Comparison of ENCODE assay signal across 25 cellular contexts in the genomic region with DNA sequence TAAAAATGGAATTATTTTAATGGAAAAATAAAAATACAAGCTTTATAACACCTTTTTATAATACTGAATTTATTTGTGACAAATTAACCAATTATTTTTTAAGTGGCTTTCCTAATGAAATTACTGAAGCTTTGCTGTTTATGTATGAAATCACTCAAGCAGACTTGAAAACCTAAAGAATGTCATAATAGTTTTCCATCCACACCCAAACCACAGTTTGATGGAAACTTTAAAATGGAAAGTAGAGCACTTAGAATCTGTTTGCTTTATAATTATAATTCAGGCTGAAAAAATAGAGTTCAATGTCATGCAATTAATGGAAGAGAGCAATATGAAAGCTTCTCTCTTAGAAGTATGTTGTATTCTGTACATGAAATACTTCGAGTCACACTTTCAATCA. TPM values are rescaled to one million over a fixed set of nuclear protein-coding genes. Genes with fewer than 3 reads are reported as not detected.
DNase-seq lines count a peak whose midpoint lies in the region; ATAC-seq and TF ChIP-seq lines count a peak whose summit lies in the region.
"Had no signal": no experiment of that assay in that cellular context is flagged by ENCODE, and none has a peak within 500 bp of the region (broad histone marks: within the 10 kb centered on the region; RNA-seq: fewer than 3 reads in every experiment).

No MANE protein-coding gene starts in this region.

- intact Hi-C loops in vagina (cut with DNase I), result loop anchor here (5.0 kb wide), 1 partner anchor 892 kb away; no protein-coding TSS in a partner anchor
- intact Hi-C loops in head of caudate nucleus (cut with DNase I), result loop anchor here (5.0 to 10.0 kb wide), 2 partner anchors 315 to 892 kb away; no protein-coding TSS in a partner anchor

- H3K4me1 ChIP-seq in vagina, result peaks cover 13% of the 10 kb centered on the region
- peaks cover 27% of the 10 kb centered on the region for H3K4me1 ChIP-seq in SJCRH30
- H3K4me1 ChIP-seq: uterus had no signal

- H3K27me3 ChIP-seq in vagina (no peaks in the 10 kb centered on the region), SJCRH30 (no peaks in the 10 kb centered on the region)
- H3K27me3 ChIP-seq: BE2C, uterus had no signal

- H3K9me3 ChIP-seq in vagina (no peaks in the 10 kb centered on the region), SJCRH30 (replicated peaks) (no peaks in the 10 kb centered on the region)
- H3K9me3 ChIP-seq: BE2C, uterus had no signal

- in situ Hi-C loops in astrocyte of the spinal cord (cut with HindIII; ENCODE audit: low sequenced_read_pairs), result no loop called here

- H3K27ac ChIP-seq in vagina (peak overlapping the region; percentile 4), SJCRH30 (no peak overlapping the region)
- H3K27ac ChIP-seq: RWPE1 had no signal

- no peaks in the 10 kb centered on the region for H3K27me3 Mint-ChIP-seq in activated naive CD4-positive, alpha-beta T cell treated with anti-CD3 and anti-CD28 coated beads, Interleukin-2, amount 50 U/mL, for 24 hours
- no peaks in the 10 kb centered on the region for H3K27me3 Mint-ChIP-seq in mesothelial cell of epicardium (ENCODE audit: low read depth)
- H3K27me3 Mint-ChIP-seq: progenitor cell of endocrine pancreas had no signal

- H3K36me3 Mint-ChIP-seq in activated naive CD4-positive, alpha-beta T cell treated with anti-CD3 and anti-CD28 coated beads, Interleukin-2, amount 50 U/mL, for 24 hours, result no peaks in the 10 kb centered on the region
- no peaks in the 10 kb centered on the region for H3K36me3 Mint-ChIP-seq in mesothelial cell of epicardium

- H3K4me3 Mint-ChIP-seq in activated naive CD4-positive, alpha-beta T cell treated with anti-CD3 and anti-CD28 coated beads, Interleukin-2, amount 50 U/mL, for 24 hours, result no peak overlapping the region
- H3K4me3 Mint-ChIP-seq in mesothelial cell of epicardium, result no peak overlapping the region
- H3K4me3 Mint-ChIP-seq: activated T-cell treated with anti-CD3 and anti-CD28 coated beads, Interleukin-2, amount 50 U/mL, for 4 hours; H9; nephron progenitor cell had no signal

- H3K27ac Mint-ChIP-seq in activated naive CD4-positive, alpha-beta T cell treated with anti-CD3 and anti-CD28 coated beads, Interleukin-2, amount 50 U/mL, for 24 hours, result peak overlapping the region; percentile 38
- H3K27ac Mint-ChIP-seq in mesothelial cell of epicardium, result peak overlapping the region; percentile 81
- H3K27ac Mint-ChIP-seq: H9, nephron progenitor cell, progenitor cell of endocrine pancreas had no signal

- no peak for DNase-seq in activated naive CD4-positive, alpha-beta T cell (lab: John Stamatoyannopoulos, UW)
- peak; percentile 59 for DNase-seq in astrocyte of the spinal cord (ENCODE audit: low read depth, low spot score)
- DNase-seq in mesothelial cell of epicardium (ENCODE audit: low spot score in 2 of 2, unreplicated experiment in 2 of 2), result no peak
- DNase-seq in vagina (ENCODE audit: extremely low spot score in 2 of 2), result no peak
- no peak for DNase-seq in head of caudate nucleus
- DNase-seq in SJCRH30, result no peak
- DNase-seq: activated CD4-positive, CD25-positive, alpha-beta regulatory T cell treated with anti-CD3 and anti-CD28 coated beads, Interleukin-2, amount 50 U/mL, for 72 hours; activated CD8-positive, alpha-beta memory T cell treated with anti-CD3 and anti-CD28 coated beads for 24 hours; activated T-cell treated with anti-CD3 and anti-CD28 coated beads, Interleukin-2, amount 50 U/mL, for 4 hours; BE2C; COR-L47; dermis blood vessel endothelial cell; H9; NCI-H1092 treated with DMSO at 0.1 percent for 48 hours; NCI-H2081; NCI-H446; nephron progenitor cell; NK-92 treated with Interleukin-12 subunit alpha and Interleukin-12 subunit beta, amount 100 ng/mL, for 24 hours; substantia nigra; SW 1271; uterus had no signal

- TF ChIP-seq POLR2A in vagina (IDR thresholded peaks at IDR 0.05), result no peak

- H3K4me3 ChIP-seq in astrocyte of the spinal cord (ENCODE audit: low read depth, low read length) (no peak overlapping the region), vagina (no peak overlapping the region), SJCRH30 (no peak overlapping the region)
- H3K4me3 ChIP-seq: uterus had no signal

- no peaks in the 10 kb centered on the region for H3K36me3 ChIP-seq in vagina
- no peaks in the 10 kb centered on the region for H3K36me3 ChIP-seq in SJCRH30
- H3K36me3 ChIP-seq: BE2C, uterus had no signal

- no peaks in the 10 kb centered on the region for H3K9me3 Mint-ChIP-seq in activated naive CD4-positive, alpha-beta T cell treated with anti-CD3 and anti-CD28 coated beads, Interleukin-2, amount 50 U/mL, for 24 hours
- no peaks in the 10 kb centered on the region for H3K9me3 Mint-ChIP-seq in mesothelial cell of epicardium
- H3K9me3 Mint-ChIP-seq: activated T-cell treated with anti-CD3 and anti-CD28 coated beads, Interleukin-2, amount 50 U/mL, for 4 hours; H9; nephron progenitor cell had no signal

- TF ChIP-seq CTCF in astrocyte of the spinal cord (IDR thresholded peaks at IDR 0.05; ENCODE audit: low read depth, low read length), result no peak
- TF ChIP-seq CTCF in mesothelial cell of epicardium (IDR thresholded peaks at IDR 0.05; ENCODE audit: unreplicated experiment), result no peak
- no peak for TF ChIP-seq CTCF in vagina (IDR thresholded peaks at IDR 0.05)

- no peak for ATAC-seq in HG03565 (IDR thresholded peaks at IDR 0.05; ENCODE audit: unreplicated experiment)
- ATAC-seq: activated T-cell treated with anti-CD3 and anti-CD28 coated beads, Interleukin-2, amount 50 U/mL, for 4 hours had no signal

- peaks cover 44% of the 10 kb centered on the region for H3K4me1 Mint-ChIP-seq in activated naive CD4-positive, alpha-beta T cell treated with anti-CD3 and anti-CD28 coated beads, Interleukin-2, amount 50 U/mL, for 24 hours
- H3K4me1 Mint-ChIP-seq in mesothelial cell of epicardium, result peaks cover 59% of the 10 kb centered on the region

RNA-seq across cellular contexts. Expression of gene WDR75, which starts 31.6 kb away (rescaled TPM):
- 58.2 to 61.4 TPM (median 60.7 TPM) in 3 replicates for total RNA-seq in mesothelial cell of epicardium
- total RNA-seq in vagina, result 30.7 TPM
- total RNA-seq in SJCRH30 (2014; rRNA removed; shearing (Covaris generic)), result 257 and 288 TPM in 2 replicates
